ENCODE assay signal across 2 cellular contexts in the genomic region with DNA sequence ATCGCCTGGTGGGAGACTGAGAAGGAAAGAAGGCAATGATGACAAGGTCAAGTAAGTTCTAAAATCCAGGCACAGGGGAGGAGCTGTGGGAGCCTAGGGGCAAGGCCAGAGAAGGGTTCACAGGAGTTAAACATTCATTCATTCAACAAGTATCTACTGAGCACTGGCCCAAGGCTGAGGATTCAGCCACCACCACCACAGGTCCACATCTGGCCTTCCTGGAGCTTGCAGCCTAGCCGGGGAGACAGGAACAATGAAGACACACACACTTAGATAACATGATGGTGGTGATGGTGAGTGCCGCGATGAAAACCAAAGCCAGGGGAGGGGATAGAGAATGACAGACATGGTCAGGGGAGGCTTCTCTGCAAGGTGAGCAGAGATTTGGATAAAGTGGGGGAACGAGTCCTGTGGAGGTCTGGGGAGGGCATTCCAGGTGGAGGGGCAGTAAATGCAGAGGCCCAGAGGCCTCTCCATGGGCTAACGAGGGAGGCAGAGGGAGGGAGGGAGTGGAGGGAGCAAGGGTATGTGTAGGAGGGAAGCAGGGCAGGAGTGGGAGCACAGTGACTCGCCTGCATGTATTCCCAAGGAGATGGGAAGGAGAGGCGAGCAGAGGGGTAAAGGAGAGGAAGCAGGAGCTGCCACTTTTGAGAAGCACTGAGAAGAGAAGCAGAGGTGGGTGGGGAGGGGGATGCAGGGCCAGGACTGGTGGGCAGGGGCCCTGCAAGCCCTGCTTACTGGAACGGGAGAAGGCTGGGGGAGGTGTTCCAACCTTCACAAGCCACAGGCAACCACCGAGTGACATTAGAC.
TF ChIP-seq lines count a peak whose summit lies in the region.

No MANE protein-coding gene starts in this region.

TF ChIP-seq in H1, 55 proteins besides CTCF, POLR2A, EP300 and RAD21 (continued from another document):
- TF ChIP-seq NANOG (IDR thresholded peaks at IDR 0.05; ENCODE audit: insufficient read depth, low read depth, low read length, poor library complexity, severe bottlenecking), result no peak
- no peak for TF ChIP-seq KDM4A (IDR thresholded peaks at IDR 0.05; ENCODE audit: low read depth, low read length, severe bottlenecking)
- TF ChIP-seq TBP (IDR thresholded peaks at IDR 0.05; ENCODE audit: low read depth, low read length), result no peak
- TF ChIP-seq KDM5A (IDR thresholded peaks at IDR 0.05; ENCODE audit: low read length), result no peak
- no peak for TF ChIP-seq RBBP5 (IDR thresholded peaks at IDR 0.05; ENCODE audit: borderline replicate concordance, low read depth, low read length)
- no peak for TF ChIP-seq ASH2L (IDR thresholded peaks at IDR 0.05; ENCODE audit: low read length)
- no peak for TF ChIP-seq SUZ12 (IDR thresholded peaks at IDR 0.05; ENCODE audit: low read length)
- no peak for TF ChIP-seq SIN3A (conservative IDR thresholded peaks at IDR 0.05 in 1 of 2, IDR thresholded peaks at IDR 0.05 in 1 of 2; ENCODE audit: low read depth in 1 of 2, low read length in 2 of 2)
- TF ChIP-seq CBX8 (IDR thresholded peaks at IDR 0.05; ENCODE audit: borderline replicate concordance, low read depth, low read length), result no peak
- no peak for TF ChIP-seq JUN (IDR thresholded peaks at IDR 0.05; ENCODE audit: low read depth, low read length)
- TF ChIP-seq CBX5 (IDR thresholded peaks at IDR 0.05; ENCODE audit: low read depth, low read length), result no peak
- TF ChIP-seq HDAC6 (IDR thresholded peaks at IDR 0.05; ENCODE audit: low read depth, low read length), result no peak

TF ChIP-seq in WTC11, 78 proteins besides CTCF, POLR2A, EP300 and RAD21:
- TF ChIP-seq, protein P1, sequence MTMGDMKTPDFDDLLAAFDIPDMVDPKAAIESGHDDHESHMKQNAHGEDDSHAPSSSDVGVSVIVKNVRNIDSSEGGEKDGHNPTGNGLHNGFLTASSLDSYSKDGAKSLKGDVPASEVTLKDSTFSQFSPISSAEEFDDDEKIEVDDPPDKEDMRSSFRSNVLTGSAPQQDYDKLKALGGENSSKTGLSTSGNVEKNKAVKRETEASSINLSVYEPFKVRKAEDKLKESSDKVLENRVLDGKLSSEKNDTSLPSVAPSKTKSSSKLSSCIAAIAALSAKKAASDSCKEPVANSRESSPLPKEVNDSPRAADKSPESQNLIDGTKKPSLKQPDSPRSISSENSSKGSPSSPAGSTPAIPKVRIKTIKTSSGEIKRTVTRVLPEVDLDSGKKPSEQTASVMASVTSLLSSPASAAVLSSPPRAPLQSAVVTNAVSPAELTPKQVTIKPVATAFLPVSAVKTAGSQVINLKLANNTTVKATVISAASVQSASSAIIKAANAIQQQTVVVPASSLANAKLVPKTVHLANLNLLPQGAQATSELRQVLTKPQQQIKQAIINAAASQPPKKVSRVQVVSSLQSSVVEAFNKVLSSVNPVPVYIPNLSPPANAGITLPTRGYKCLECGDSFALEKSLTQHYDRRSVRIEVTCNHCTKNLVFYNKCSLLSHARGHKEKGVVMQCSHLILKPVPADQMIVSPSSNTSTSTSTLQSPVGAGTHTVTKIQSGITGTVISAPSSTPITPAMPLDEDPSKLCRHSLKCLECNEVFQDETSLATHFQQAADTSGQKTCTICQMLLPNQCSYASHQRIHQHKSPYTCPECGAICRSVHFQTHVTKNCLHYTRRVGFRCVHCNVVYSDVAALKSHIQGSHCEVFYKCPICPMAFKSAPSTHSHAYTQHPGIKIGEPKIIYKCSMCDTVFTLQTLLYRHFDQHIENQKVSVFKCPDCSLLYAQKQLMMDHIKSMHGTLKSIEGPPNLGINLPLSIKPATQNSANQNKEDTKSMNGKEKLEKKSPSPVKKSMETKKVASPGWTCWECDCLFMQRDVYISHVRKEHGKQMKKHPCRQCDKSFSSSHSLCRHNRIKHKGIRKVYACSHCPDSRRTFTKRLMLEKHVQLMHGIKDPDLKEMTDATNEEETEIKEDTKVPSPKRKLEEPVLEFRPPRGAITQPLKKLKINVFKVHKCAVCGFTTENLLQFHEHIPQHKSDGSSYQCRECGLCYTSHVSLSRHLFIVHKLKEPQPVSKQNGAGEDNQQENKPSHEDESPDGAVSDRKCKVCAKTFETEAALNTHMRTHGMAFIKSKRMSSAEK (CRISPR knock-in tag; IDR thresholded peaks at IDR 0.05; ENCODE audit: borderline replicate concordance), result no peak
